24 cellular contexts compared by ENCODE assay signal in genomic region chr15:94019062-94019461, GRCh38.
DNase-seq lines count a peak whose midpoint lies in the region; ATAC-seq and TF ChIP-seq lines count a peak whose summit lies in the region.
"Had no signal": no experiment of that assay in that cellular context is flagged by ENCODE, and none has a peak within 500 bp of the region (broad histone marks: within the 10 kb centered on the region; RNA-seq: fewer than 3 reads in every experiment).

No MANE protein-coding gene starts in this region.

- H3K79me2 ChIP-seq in DND-41 (ENCODE audit: insufficient read depth, low read length) = no peaks in the 10 kb centered on the region

- TF ChIP-seq EP300 in sigmoid colon (IDR thresholded peaks at IDR 0.05) = no peak

- H3K27me3 ChIP-seq in DND-41 (ENCODE audit: insufficient read depth, low read length, poor library complexity) (no peaks in the 10 kb centered on the region), sigmoid colon (no peaks in the 10 kb centered on the region)
- H3K27me3 ChIP-seq: BE2C, BLaER1 had no signal

- 0 out of 2 replicates have a peak overlapping the region, but pooled peaks have one; percentile 25 for H2AFZ ChIP-seq in DND-41 (ENCODE audit: low read depth, low read length)

- H3K9me3 Mint-ChIP-seq in effector memory CD8-positive, alpha-beta T cell = peaks cover 0 to 3% of the 10 kb centered on the region in 2 donors

- no peak for TF ChIP-seq POLR2A in sigmoid colon (IDR thresholded peaks at IDR 0.05)

- DNase-seq in DND-41 (no peak), RPMI7951 (ENCODE audit: low read depth) (peak; percentile 52), islet precursor cell (peak; percentile 72), sigmoid colon (peak; percentile 81), OCI-M1 (lab: John Stamatoyannopoulos, UW) (no peak)
- no peak for DNase-seq in effector memory CD8-positive, alpha-beta T cell
- DNase-seq: BE2C; C1 segment of cervical spinal cord; CD4-positive, alpha-beta memory T cell; CD4-positive, CD25-positive, alpha-beta regulatory T cell; CD8-positive, alpha-beta memory T cell; COR-L47; DMS 273 treated with DMSO at 0.1 percent for 48 hours; DMS153; DMS53; DMS79; GDM1 had no signal

- no peaks in the 10 kb centered on the region for H3K4me1 Mint-ChIP-seq in effector memory CD8-positive, alpha-beta T cell (ENCODE audit: low read depth in 2 of 2)
- H3K4me1 Mint-ChIP-seq: CD14-positive monocyte; CD4-positive, alpha-beta memory T cell; CD4-positive, CD25-positive, alpha-beta regulatory T cell; CD8-positive, alpha-beta memory T cell had no signal

- H3K27me3 Mint-ChIP-seq in effector memory CD8-positive, alpha-beta T cell = peaks cover 47 to 50% of the 10 kb centered on the region in 2 donors
- H3K27me3 Mint-ChIP-seq: CD4-positive, CD25-positive, alpha-beta regulatory T cell had no signal

- no peaks in the 10 kb centered on the region for H3K36me3 Mint-ChIP-seq in effector memory CD8-positive, alpha-beta T cell (ENCODE audit: insufficient read depth)
- H3K36me3 Mint-ChIP-seq: CD14-positive monocyte; CD4-positive, alpha-beta memory T cell; CD4-positive, CD25-positive, alpha-beta regulatory T cell had no signal

- H3K36me3 ChIP-seq in DND-41 (ENCODE audit: insufficient read depth, low read length) (no peaks in the 10 kb centered on the region), sigmoid colon (no peaks in the 10 kb centered on the region)
- H3K36me3 ChIP-seq: BE2C, BLaER1 had no signal

- no peak overlapping the region for H3K4me2 ChIP-seq in DND-41 (ENCODE audit: insufficient read depth, low read length)
- H3K4me2 ChIP-seq: A549, BLaER1 had no signal

- WGBS in sigmoid colon, 2 donors = 90 to 92% methylated on average over 11 of the region's 11 CpGs

- TF ChIP-seq CTCF in DND-41 (IDR thresholded peaks at IDR 0.05; ENCODE audit: borderline replicate concordance, extremely low read depth, low read length, poor library complexity, severe bottlenecking) (no peak), sigmoid colon (IDR thresholded peaks at IDR 0.05) (no peak)

- intact Hi-C loops in sigmoid colon (cut with DNase I) = no loop called here

- no peak overlapping the region for H3K4me3 Mint-ChIP-seq in effector memory CD8-positive, alpha-beta T cell
- H3K4me3 Mint-ChIP-seq: CD14-positive monocyte; CD4-positive, alpha-beta memory T cell; CD4-positive, CD25-positive, alpha-beta regulatory T cell; CD8-positive, alpha-beta memory T cell had no signal

- H3K27ac ChIP-seq in DND-41 (ENCODE audit: low read length) = no peak overlapping the region
- H3K27ac ChIP-seq in sigmoid colon = peak overlapping the region in 3 of 4 donors; percentile 17 to 80 (median 80)
- H3K27ac ChIP-seq: 22Rv1, A549, BLaER1 had no signal

- H3K9ac ChIP-seq in DND-41 (ENCODE audit: low read depth, low read length) = no peak overlapping the region
- H3K9ac ChIP-seq: BLaER1 had no signal

- no peaks in the 10 kb centered on the region for H3K4me1 ChIP-seq in DND-41 (ENCODE audit: insufficient read depth, low read length)
- peaks cover 0 to 64% (median 47%) of the 10 kb centered on the region in 4 donors for H3K4me1 ChIP-seq in sigmoid colon
- H3K4me1 ChIP-seq: A549 had no signal

- ATAC-seq in DND-41 (ENCODE audit: insufficient read depth, low read depth) (no peak), GM19351 (IDR thresholded peaks at IDR 0.05; ENCODE audit: unreplicated experiment) (no peak), GM21515 (IDR thresholded peaks at IDR 0.05; ENCODE audit: unreplicated experiment) (no peak)
- ATAC-seq in effector memory CD8-positive, alpha-beta T cell (replicated peaks) = no peak
- ATAC-seq: A549, GM12878 had no signal

- H3K27ac Mint-ChIP-seq in effector memory CD8-positive, alpha-beta T cell = no peak overlapping the region
- H3K27ac Mint-ChIP-seq: CD14-positive monocyte; CD4-positive, alpha-beta memory T cell; CD4-positive, CD25-positive, alpha-beta regulatory T cell; CD8-positive, alpha-beta memory T cell had no signal

- H3K4me3 ChIP-seq in DND-41 (ENCODE audit: low read depth in 1 of 2, low read length in 2 of 2) (no peak overlapping the region), sigmoid colon (no peak overlapping the region)
- H3K4me3 ChIP-seq: A549, BLaER1, GM12878 had no signal

- H4K20me1 ChIP-seq in DND-41 (ENCODE audit: insufficient read depth, low read length) = no peaks in the 10 kb centered on the region
- H4K20me1 ChIP-seq: BLaER1 had no signal

- H3K9me3 ChIP-seq in DND-41 (ENCODE audit: insufficient read depth, low read length, severe bottlenecking) (no peaks in the 10 kb centered on the region), sigmoid colon (no peaks in the 10 kb centered on the region)
- H3K9me3 ChIP-seq: BE2C had no signal

Comparison
In these comparisons a context has a peak if more than half of its experiments do, and no peak if none do; other contexts are left out.
1. DNase-seq: peak in RPMI7951 (single experiment), islet precursor cell (single experiment) and sigmoid colon (single experiment); none in DND-41 (single experiment), effector memory CD8-positive, alpha-beta T cell (0 of 3) and OCI-M1 (single experiment).